12 cellular contexts compared by ENCODE assay signal in the genomic region with DNA sequence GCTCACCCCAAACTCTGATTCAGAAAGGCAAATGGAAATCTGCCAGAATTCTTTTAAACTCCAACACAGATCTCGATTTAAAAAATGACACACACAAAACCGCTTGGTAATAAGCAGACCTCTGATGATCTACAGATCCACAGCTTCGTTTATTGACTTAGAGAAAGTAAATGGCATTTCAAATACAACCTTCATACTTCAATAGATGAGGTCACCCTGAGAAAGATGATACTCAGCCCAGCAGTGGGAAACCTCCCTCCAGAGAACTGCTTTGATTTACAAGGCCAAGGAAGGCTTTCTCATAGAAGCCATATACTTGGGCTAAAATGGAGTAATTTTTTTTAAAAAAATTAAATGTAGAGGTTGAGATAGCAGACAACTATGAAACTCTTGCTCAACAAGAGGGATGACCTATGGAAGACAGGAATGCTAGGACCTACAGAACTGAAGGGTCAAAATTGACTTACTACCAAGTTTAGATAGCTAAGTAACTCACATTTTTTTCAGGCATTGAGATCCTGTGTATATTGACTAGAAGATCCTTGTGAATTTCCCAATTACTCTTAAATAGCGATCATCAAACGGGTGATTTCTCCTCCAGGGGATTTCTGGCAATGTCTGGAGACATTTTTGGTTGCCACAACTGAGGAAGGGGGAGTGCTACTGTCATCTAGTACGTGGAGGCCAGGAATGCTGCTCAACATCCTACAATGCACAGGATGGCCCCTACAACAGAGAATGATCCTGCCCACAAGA.
DNase-seq lines count a peak whose midpoint lies in the region; ATAC-seq and TF ChIP-seq lines count a peak whose summit lies in the region.
"Had no signal": no experiment of that assay in that cellular context is flagged by ENCODE, and none has a peak within 500 bp of the region (broad histone marks: within the 10 kb centered on the region; RNA-seq: fewer than 3 reads in every experiment).

No MANE protein-coding gene starts in this region.

- H3K27me3 Mint-ChIP-seq in chondrocyte (ENCODE audit: low read depth): no peaks in the 10 kb centered on the region
- H3K27me3 Mint-ChIP-seq in osteocyte (ENCODE audit: unreplicated experiment): no peaks in the 10 kb centered on the region
- H3K27me3 Mint-ChIP-seq: stimulated activated naive B cell treated with anti-CD40 and anti-IgM and Interleukin-4, amounts not matched to agents 10 μg/mL and 1 μg/mL and 100 μg/mL, for 72 hours had no signal

- H3K27ac Mint-ChIP-seq in chondrocyte (ENCODE audit: unreplicated experiment) (peak overlapping the region; percentile 55), osteocyte (ENCODE audit: unreplicated experiment) (peak overlapping the region; percentile 19)
- H3K27ac Mint-ChIP-seq: stimulated activated naive B cell treated with anti-CD40 and anti-IgM and Interleukin-4, amounts not matched to agents 10 μg/mL and 1 μg/mL and 100 μg/mL, for 72 hours had no signal

- ATAC-seq in left lobe of liver (no peak), GM18858 (IDR thresholded peaks at IDR 0.05; ENCODE audit: unreplicated experiment) (no peak)
- ATAC-seq: GM12878; right cardiac atrium; stimulated activated naive B cell treated with anti-CD40 and anti-IgM and Interleukin-4, amounts not matched to agents 10 μg/mL and 1 μg/mL and 100 μg/mL, for 72 hours had no signal

- H3K36me3 Mint-ChIP-seq in chondrocyte (ENCODE audit: low read depth) (peaks cover 20% of the 10 kb centered on the region), osteocyte (ENCODE audit: unreplicated experiment) (peaks cover 20% of the 10 kb centered on the region)

- H3K9me3 Mint-ChIP-seq in chondrocyte (ENCODE audit: low read depth): no peaks in the 10 kb centered on the region
- no peaks in the 10 kb centered on the region for H3K9me3 Mint-ChIP-seq in osteocyte (ENCODE audit: unreplicated experiment)
- H3K9me3 Mint-ChIP-seq: stimulated activated naive B cell treated with anti-CD40 and anti-IgM and Interleukin-4, amounts not matched to agents 10 μg/mL and 1 μg/mL and 100 μg/mL, for 72 hours had no signal

- TF ChIP-seq CTCF in chondrocyte (IDR thresholded peaks at IDR 0.05) (no peak), osteocyte (IDR thresholded peaks at IDR 0.05) (no peak)

- DNase-seq in EH (ENCODE audit: low read depth): peak; percentile 98
- peak; percentile 32 for DNase-seq in NCI-H510A (lab: John Stamatoyannopoulos, UW)
- no peak for DNase-seq in chondrocyte (ENCODE audit: low spot score)
- no peak for DNase-seq in osteocyte (ENCODE audit: extremely low spot score, unreplicated experiment)
- no peak for DNase-seq in T-helper 9 cell
- no peak for DNase-seq in C1 segment of cervical spinal cord (lab: John Stamatoyannopoulos, UW)
- no peak for DNase-seq in left lobe of liver (ENCODE audit: low spot score)
- DNase-seq: cerebellar nuclear complex; right cardiac atrium; stimulated activated naive B cell treated with anti-CD40 and anti-IgM and Interleukin-4, amounts not matched to agents 10 μg/mL and 1 μg/mL and 100 μg/mL, for 72 hours had no signal

- H3K4me3 Mint-ChIP-seq in chondrocyte (ENCODE audit: unreplicated experiment): no peak overlapping the region
- H3K4me3 Mint-ChIP-seq in osteocyte (ENCODE audit: unreplicated experiment): no peak overlapping the region
- H3K4me3 Mint-ChIP-seq: stimulated activated naive B cell treated with anti-CD40 and anti-IgM and Interleukin-4, amounts not matched to agents 10 μg/mL and 1 μg/mL and 100 μg/mL, for 72 hours had no signal

- H3K4me1 Mint-ChIP-seq in chondrocyte (ENCODE audit: low read depth) (peaks cover 73% of the 10 kb centered on the region), osteocyte (ENCODE audit: unreplicated experiment) (peaks cover 64% of the 10 kb centered on the region)

Comparison
In these comparisons a context has a peak if more than half of its experiments do, and no peak if none do; other contexts are left out.
1. DNase-seq: peak in EH (single experiment) and NCI-H510A (single experiment); none in chondrocyte (single experiment), osteocyte (single experiment), T-helper 9 cell (single experiment), C1 segment of cervical spinal cord (0 of 14) and left lobe of liver (single experiment).